Comparison of ENCODE assay signal across 8 cellular contexts in genomic region chrX:107718156-107718621, GRCh38. TPM values are rescaled to one million over a fixed set of nuclear protein-coding genes. Genes with fewer than 3 reads are reported as not detected.
DNase-seq lines count a peak whose midpoint lies in the region; ATAC-seq, FAIRE-seq and TF ChIP-seq lines count a peak whose summit lies in the region.

No MANE protein-coding gene starts in this region.

- H3K9me3 Mint-ChIP-seq in IgD-negative memory B cell (no peaks in the 10 kb centered on the region), osteocyte (ENCODE audit: unreplicated experiment) (no peaks in the 10 kb centered on the region)

- ATAC-seq in gastroesophageal sphincter (peak; percentile 71), HG03135 (IDR thresholded peaks at IDR 0.05; ENCODE audit: unreplicated experiment) (no peak)

- H3K4me3 Mint-ChIP-seq in IgD-negative memory B cell (peak overlapping the region; percentile 30 to 99 (median 94)), osteocyte (ENCODE audit: unreplicated experiment) (no peak overlapping the region)

- TF ChIP-seq POLR2A in gastroesophageal sphincter (IDR thresholded peaks at IDR 0.05) = no peak

- H3K4me3 ChIP-seq in gastroesophageal sphincter = peak overlapping the region; percentile 75 to 95

- H3K4me1 Mint-ChIP-seq in IgD-negative memory B cell (peaks cover 31 to 55% (median 42%) of the 10 kb centered on the region in 3 donors), osteocyte (ENCODE audit: unreplicated experiment) (peaks cover 47% of the 10 kb centered on the region)

- TF ChIP-seq EP300 in gastroesophageal sphincter (IDR thresholded peaks at IDR 0.05) = peak; percentile 82

- peaks cover 0 to 60% (median 0%) of the 10 kb centered on the region in 3 donors for H3K4me1 ChIP-seq in gastroesophageal sphincter

- H3K27me3 Mint-ChIP-seq in IgD-negative memory B cell = peaks cover 17% of the 10 kb centered on the region
- H3K27me3 Mint-ChIP-seq in osteocyte (ENCODE audit: unreplicated experiment) = no peaks in the 10 kb centered on the region

- H3K36me3 ChIP-seq in gastroesophageal sphincter = peaks cover 0 to 30% of the 10 kb centered on the region in 2 donors

- peak overlapping the region; percentile 89 to 100 (median 94) for H3K27ac ChIP-seq in gastroesophageal sphincter

- H3K27ac Mint-ChIP-seq in IgD-negative memory B cell (peak overlapping the region; percentile 98 to 100 (median 99)), osteocyte (ENCODE audit: unreplicated experiment) (peak overlapping the region; percentile 99)

- peaks cover 7% of the 10 kb centered on the region for H3K36me3 Mint-ChIP-seq in IgD-negative memory B cell
- peaks cover 16% of the 10 kb centered on the region for H3K36me3 Mint-ChIP-seq in osteocyte (ENCODE audit: unreplicated experiment)

- H3K27me3 ChIP-seq in gastroesophageal sphincter = no peaks in the 10 kb centered on the region

- no peaks in the 10 kb centered on the region for H3K9me3 ChIP-seq in gastroesophageal sphincter

- DNase-seq in DMS 273 (lab: John Stamatoyannopoulos, UW; ENCODE audit: unreplicated experiment) (peak; percentile 93), RCC 7860 (ENCODE audit: low spot score) (peak; percentile 36), osteocyte (ENCODE audit: extremely low spot score, unreplicated experiment) (peak; percentile 88), ureter (ENCODE audit: low spot score) (peak; percentile 84)
- peak; percentile 7 to 53 (median 31) for DNase-seq in activated naive CD4-positive, alpha-beta T cell (lab: John Stamatoyannopoulos, UW)

- peak; percentile 70 to 92 (median 88) for TF ChIP-seq CTCF in gastroesophageal sphincter (IDR thresholded peaks at IDR 0.05)
- peak; percentile 75 for TF ChIP-seq CTCF in osteocyte (IDR thresholded peaks at IDR 0.05)

- peak; percentile 89 for FAIRE-seq in RCC 7860 (lab: Jason Lieb, UNC)

- 40 to 53% methylated on average over 2 of the region's 3 CpGs for WGBS in gastroesophageal sphincter (ENCODE audit: low coverage in 1 of 2), 2 donors

RNA-seq across cellular contexts. Expression of gene TSC22D3, which starts 57.4 kb away (rescaled TPM):
- polyA plus RNA-seq in IgD-negative memory B cell = 1,475 TPM
- total RNA-seq in gastroesophageal sphincter (100 to 1,000 TPM; 561 to 849 (median 691) TPM), osteocyte (187 and 212 TPM in 2 replicates), ureter (240 TPM)

RNA-seq across cellular contexts. Expression of gene NCBP2L, which starts 59.3 kb away (rescaled TPM):
- polyA plus RNA-seq in IgD-negative memory B cell = not detected
- total RNA-seq in gastroesophageal sphincter (under 1 TPM in 1 of 4 donors, not detected in 3; 0.31 TPM), osteocyte (not detected in 2 replicates), ureter (not detected)

Comparison
In these comparisons a context has a peak if more than half of its experiments do, and no peak if none do; other contexts are left out.
1. DNase-seq: peak in every context shown above with its lines; median percentile 93 in DMS 273; 88 in osteocyte; 84 in ureter; 36 in RCC 7860; 31 in activated naive CD4-positive, alpha-beta T cell.